8 cellular contexts compared by ENCODE assay signal in genomic region chr18:75210274-75211001, GRCh38. TPM values are rescaled to one million over a fixed set of nuclear protein-coding genes. Genes with fewer than 3 reads are reported as not detected.
DNase-seq lines count a peak whose midpoint lies in the region; ATAC-seq and TF ChIP-seq lines count a peak whose summit lies in the region.

TSHZ1 (plus strand) TSS chr18:75210797; CDS start chr18:75211877, 1,080 bp downstream.

- 1 to 2% methylated on average over 15 of the region's 15 CpGs for WGBS in lower leg skin, 2 donors

- H3K36me3 Mint-ChIP-seq in CD8-positive, alpha-beta T cell, result peaks cover 29% of the 10 kb centered on the region
- H3K36me3 Mint-ChIP-seq in activated CD4-positive, alpha-beta T cell treated with anti-CD3 and anti-CD28 coated beads, Interleukin-2, amount 10 ng/mL, durations not matched to agents 24 days and 14 days (ENCODE audit: low read depth), result peaks cover 20% of the 10 kb centered on the region
- H3K36me3 Mint-ChIP-seq in stimulated activated effector memory CD8-positive, alpha-beta T cell treated with anti-CD3 and anti-CD28 coated beads, Interleukin-12 subunit alpha, Interleukin-12 subunit beta, amount 100 ng/mL, for 72 hours, result peaks cover 44% of the 10 kb centered on the region

- no peaks in the 10 kb centered on the region for H3K36me3 ChIP-seq in CD8-positive, alpha-beta T cell (ENCODE audit: insufficient read depth, low read length)

- no peaks in the 10 kb centered on the region for H3K9me3 Mint-ChIP-seq in CD8-positive, alpha-beta T cell
- H3K9me3 Mint-ChIP-seq in activated CD4-positive, alpha-beta T cell treated with anti-CD3 and anti-CD28 coated beads, Interleukin-2, amount 10 ng/mL, durations not matched to agents 24 days and 14 days, result no peaks in the 10 kb centered on the region
- no peaks in the 10 kb centered on the region for H3K9me3 Mint-ChIP-seq in stimulated activated effector memory CD8-positive, alpha-beta T cell treated with anti-CD3 and anti-CD28 coated beads, Interleukin-12 subunit alpha, Interleukin-12 subunit beta, amount 100 ng/mL, for 72 hours

- H3K4me1 Mint-ChIP-seq in CD8-positive, alpha-beta T cell (ENCODE audit: low read depth), result peaks cover 70% of the 10 kb centered on the region
- H3K4me1 Mint-ChIP-seq in activated CD4-positive, alpha-beta T cell treated with anti-CD3 and anti-CD28 coated beads, Interleukin-2, amount 10 ng/mL, durations not matched to agents 24 days and 14 days, result peaks cover 51% of the 10 kb centered on the region
- peaks cover 53% of the 10 kb centered on the region for H3K4me1 Mint-ChIP-seq in stimulated activated effector memory CD8-positive, alpha-beta T cell treated with anti-CD3 and anti-CD28 coated beads, Interleukin-12 subunit alpha, Interleukin-12 subunit beta, amount 100 ng/mL, for 72 hours

- peak; percentile 59 for ATAC-seq in CD8-positive, alpha-beta T cell
- ATAC-seq in GM19395 (IDR thresholded peaks at IDR 0.05; ENCODE audit: unreplicated experiment), result peak; percentile 42
- peak; percentile 21 for ATAC-seq in HG03558 (IDR thresholded peaks at IDR 0.05; ENCODE audit: extremely low read depth, unreplicated experiment)
- peak; percentile 49 for ATAC-seq in stimulated activated effector memory CD8-positive, alpha-beta T cell treated with anti-CD3 and anti-CD28 coated beads, Interleukin-12 subunit alpha, Interleukin-12 subunit beta, amount 100 ng/mL, for 72 hours

- H3K27me3 Mint-ChIP-seq in CD8-positive, alpha-beta T cell (ENCODE audit: low read depth), result peaks cover 3% of the 10 kb centered on the region
- H3K27me3 Mint-ChIP-seq in activated CD4-positive, alpha-beta T cell treated with anti-CD3 and anti-CD28 coated beads, Interleukin-2, amount 10 ng/mL, durations not matched to agents 24 days and 14 days, result peaks cover 18% of the 10 kb centered on the region

- TF ChIP-seq POLR2A in lower leg skin (IDR thresholded peaks at IDR 0.05), result no peak

- H3K4me3 ChIP-seq in CD8-positive, alpha-beta T cell (ENCODE audit: low read depth, low read length), result peak within 1 kb of the TSS; percentile 90
- peak within 1 kb of the TSS; percentile 80 for H3K4me3 ChIP-seq in lower leg skin (ENCODE audit: low read depth, poor library complexity, severe bottlenecking)

- intact Hi-C loops in CD8-positive, alpha-beta T cell (cut with DNase I, micrococcal nuclease), result loop anchor here (1.0 to 10.0 kb wide), 8 partner anchors 16 to 1852 kb away; partner anchors contain the start of genes CNDP2 (in 1 of the 2), TIMM21 (in 1 of the 2) and ZNF516 (in 1 of the 2)
- intact Hi-C loops in activated CD4-positive, alpha-beta T cell treated with anti-CD3 and anti-CD28 coated beads, Interleukin-2, amount 10 ng/mL, durations not matched to agents 24 days and 14 days (cut with micrococcal nuclease), result loop anchor here (1.0 to 10.0 kb wide), 5 partner anchors 37 to 1282 kb away; partner anchors contain the start of genes FBXO15 and TIMM21
- intact Hi-C loops in lower leg skin (cut with DNase I; ENCODE audit: low total_unique reads), result no loop called here

- POLR2A ChIA-PET in CD8-positive, alpha-beta T cell (lab: Charles Lee), result interaction anchor here (0.6 to 4.3 kb wide), 11 partner anchors 15 to 612 kb away, joined by 3 to 25 read pairs (median 6); partner anchors contain the start of gene ZNF407

- no peaks in the 10 kb centered on the region for H3K27me3 ChIP-seq in CD8-positive, alpha-beta T cell (ENCODE audit: insufficient read depth, low read length)

- DNase-seq in CD8-positive, alpha-beta T cell, result peak; percentile 21 to 74 (median 60)
- peak; percentile 84 to 91 for DNase-seq in NCI-H526 (lab: John Stamatoyannopoulos, UW)
- peak; percentile 91 for DNase-seq in activated CD4-positive, alpha-beta T cell treated with anti-CD3 and anti-CD28 coated beads, Interleukin-2, amount 10 ng/mL, durations not matched to agents 24 days and 14 days
- DNase-seq in effector CD8-positive, alpha-beta T cell (lab: John Stamatoyannopoulos, UW), result peak; percentile 24
- peak in 1 of 2 donors; percentile 82 for DNase-seq in lower leg skin (ENCODE audit: low spot score in 2 of 2)
- DNase-seq in stimulated activated effector memory CD8-positive, alpha-beta T cell treated with anti-CD3 and anti-CD28 coated beads, Interleukin-12 subunit alpha, Interleukin-12 subunit beta, amount 100 ng/mL, for 72 hours (ENCODE audit: low spot score in 2 of 2), result peak; percentile 22 to 66

- peak within 1 kb of the TSS; percentile 75 for H3K27ac ChIP-seq in CD8-positive, alpha-beta T cell (ENCODE audit: low read depth, low read length)

- peak within 1 kb of the TSS; percentile 99 for H3K4me3 Mint-ChIP-seq in CD8-positive, alpha-beta T cell
- peak within 1 kb of the TSS; percentile 97 for H3K4me3 Mint-ChIP-seq in activated CD4-positive, alpha-beta T cell treated with anti-CD3 and anti-CD28 coated beads, Interleukin-2, amount 10 ng/mL, durations not matched to agents 24 days and 14 days
- peak within 1 kb of the TSS; percentile 100 for H3K4me3 Mint-ChIP-seq in stimulated activated effector memory CD8-positive, alpha-beta T cell treated with anti-CD3 and anti-CD28 coated beads, Interleukin-12 subunit alpha, Interleukin-12 subunit beta, amount 100 ng/mL, for 72 hours

- TF ChIP-seq CTCF in CD8-positive, alpha-beta T cell (IDR thresholded peaks at IDR 0.05), result no peak
- no peak for TF ChIP-seq CTCF in lower leg skin (IDR thresholded peaks at IDR 0.05)

- H3K9me3 ChIP-seq in CD8-positive, alpha-beta T cell (ENCODE audit: low read length), result no peaks in the 10 kb centered on the region

- H3K27ac Mint-ChIP-seq in CD8-positive, alpha-beta T cell, result peak within 1 kb of the TSS; percentile 93
- peak within 1 kb of the TSS; percentile 95 for H3K27ac Mint-ChIP-seq in activated CD4-positive, alpha-beta T cell treated with anti-CD3 and anti-CD28 coated beads, Interleukin-2, amount 10 ng/mL, durations not matched to agents 24 days and 14 days
- peak within 1 kb of the TSS; percentile 98 for H3K27ac Mint-ChIP-seq in stimulated activated effector memory CD8-positive, alpha-beta T cell treated with anti-CD3 and anti-CD28 coated beads, Interleukin-12 subunit alpha, Interleukin-12 subunit beta, amount 100 ng/mL, for 72 hours

- CTCF ChIA-PET in CD8-positive, alpha-beta T cell (lab: Charles Lee), result interaction anchor here (1.2 to 1.5 kb wide), 2 partner anchors 35 to 38 kb away, joined by 3 to 7 read pairs; no protein-coding TSS in a partner anchor

- peaks cover 61% of the 10 kb centered on the region for H3K4me1 ChIP-seq in CD8-positive, alpha-beta T cell (ENCODE audit: insufficient read depth, low read length)

RNA-seq across cellular contexts. Expression of gene TSHZ1, which starts in this region (rescaled TPM):
- 10 to 100 TPM; 21.5 to 23.4 TPM for total RNA-seq in CD8-positive, alpha-beta T cell
- total RNA-seq in activated CD4-positive, alpha-beta T cell treated with anti-CD3 and anti-CD28 coated beads, Interleukin-2, amount 10 ng/mL, durations not matched to agents 24 days and 14 days, result 12.4 and 12.5 TPM in 2 replicates
- 10 to 100 TPM; 14.1 to 23.3 (median 17.6) TPM for total RNA-seq in lower leg skin
